8 cellular contexts compared by ENCODE assay signal in the genomic region with DNA sequence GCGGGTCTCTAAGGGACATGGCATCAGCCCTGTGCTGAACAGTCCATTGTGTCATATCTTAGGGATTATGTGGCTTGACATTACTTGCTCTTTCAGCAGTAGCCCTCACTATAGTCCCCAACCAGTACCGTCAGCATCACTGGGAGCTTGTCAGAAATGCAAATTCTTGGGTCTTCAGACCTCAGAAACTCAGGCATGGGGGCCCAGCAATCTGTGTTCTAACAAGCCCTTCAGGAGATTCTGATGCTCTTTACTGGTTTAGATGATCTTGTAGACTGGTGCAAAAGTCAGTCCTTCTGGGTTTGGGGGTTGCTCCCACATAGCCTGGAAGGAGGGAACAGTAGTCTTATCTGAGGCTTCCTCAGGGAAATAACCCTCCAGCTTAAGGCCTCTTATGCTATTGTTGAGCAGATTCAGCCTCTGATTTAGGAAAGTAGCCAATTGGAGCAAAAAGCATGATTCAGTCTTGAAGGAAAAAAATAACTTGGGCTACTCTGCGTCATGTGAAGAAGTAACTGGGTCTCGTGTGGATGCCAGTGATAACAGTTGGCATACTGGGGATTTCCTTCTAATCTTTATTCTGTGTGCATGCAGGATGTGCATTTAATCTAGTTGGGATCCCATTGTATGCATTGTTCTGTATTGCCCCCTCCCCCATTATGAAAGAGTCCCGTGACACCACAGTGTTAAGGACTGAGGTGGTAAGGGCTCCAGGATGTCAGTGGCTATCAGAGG. TPM values are rescaled to one million over a fixed set of nuclear protein-coding genes. Genes with fewer than 3 reads are reported as not detected.
DNase-seq lines count a peak whose midpoint lies in the region; ATAC-seq and TF ChIP-seq lines count a peak whose summit lies in the region.

No MANE protein-coding gene starts in this region.

- H3K27me3 ChIP-seq in esophagus (ENCODE audit: control insufficient read depth in 1 of 2, insufficient read depth in 2 of 2, low read length in 2 of 2) = no peaks in the 10 kb centered on the region
- no peaks in the 10 kb centered on the region for H3K27me3 ChIP-seq in neuron (ENCODE audit: insufficient read depth, low read length)

- peak; percentile 75 for ATAC-seq in GM18498 (IDR thresholded peaks at IDR 0.05; ENCODE audit: unreplicated experiment)
- peak; percentile 77 for ATAC-seq in HG03354 (IDR thresholded peaks at IDR 0.05; ENCODE audit: poor library complexity, severe bottlenecking, unreplicated experiment)

- no peak for TF ChIP-seq CTCF in GM10266 (IDR thresholded peaks at IDR 0.05; ENCODE audit: control insufficient read depth, insufficient read depth, low read depth, missing control alignments)

- no peaks in the 10 kb centered on the region for H3K36me3 ChIP-seq in esophagus (ENCODE audit: control insufficient read depth in 2 of 2, insufficient read depth in 2 of 2, low read length in 1 of 2)
- no peaks in the 10 kb centered on the region for H3K36me3 ChIP-seq in neuron (ENCODE audit: insufficient read depth, low read length)

- peak overlapping the region; percentile 64 to 84 for H3K27ac ChIP-seq in esophagus (ENCODE audit: low read depth in 2 of 2, low read length in 1 of 2)

- DNase-seq in NCI-H2227 treated with DMSO at 0.1 percent for 48 hours (lab: John Stamatoyannopoulos, UW) (no peak), iPS-NIHi11 (ENCODE audit: low spot score) (no peak), GM10266 (ENCODE audit: extremely low spot score) (no peak), RPMI8226 (no peak)

- H2AFZ ChIP-seq in neuron (ENCODE audit: low read depth, low read length) = no peak overlapping the region

- 57 to 65% methylated on average over 5 of the region's 5 CpGs for WGBS in esophagus, 2 donors

- H3K9me3 ChIP-seq in esophagus (ENCODE audit: control insufficient read depth in 2 of 2, insufficient read depth in 1 of 2, low read depth in 1 of 2, low read length in 1 of 2) (no peaks in the 10 kb centered on the region), neuron (ENCODE audit: low read length) (no peaks in the 10 kb centered on the region)

- H3K4me3 ChIP-seq in esophagus (ENCODE audit: low read depth in 1 of 2, low read length in 2 of 2) (no peak overlapping the region), neuron (ENCODE audit: low read length) (peak overlapping the region; percentile 26)

- peaks cover 4 to 5% of the 10 kb centered on the region in 2 donors for H3K4me1 ChIP-seq in esophagus (ENCODE audit: control insufficient read depth in 2 of 2, insufficient read depth in 2 of 2, low read length in 1 of 2)
- peaks cover 48% of the 10 kb centered on the region for H3K4me1 ChIP-seq in neuron (ENCODE audit: insufficient read depth, low read length)

RNA-seq across cellular contexts. Expression of a gene that starts 38.9 kb away (rescaled TPM):
- polyA plus RNA-seq in esophagus = 10 to 100 TPM; 12.2 to 21.4 TPM
